Comparison of ENCODE assay signal across 19 cellular contexts in genomic region chr17:72479113-72479512, GRCh38.
DNase-seq lines count a peak whose midpoint lies in the region; ATAC-seq and TF ChIP-seq lines count a peak whose summit lies in the region.
"Had no signal": no experiment of that assay in that cellular context is flagged by ENCODE, and none has a peak within 500 bp of the region (broad histone marks: within the 10 kb centered on the region; RNA-seq: fewer than 3 reads in every experiment).

No MANE protein-coding gene starts in this region.

- H3K9me3 Mint-ChIP-seq in GM23338 = peaks cover 27% of the 10 kb centered on the region; the same call in 2 of the 3 replicates
- H3K9me3 Mint-ChIP-seq in CD14-positive monocyte = peaks cover 11 to 25% (median 22%) of the 10 kb centered on the region in 7 donors
- H3K9me3 Mint-ChIP-seq in activated CD4-positive, alpha-beta T cell treated with anti-CD3 and anti-CD28 coated beads, Interleukin-2, amount 10 ng/mL, durations not matched to agents 24 days and 14 days = no peaks in the 10 kb centered on the region
- H3K9me3 Mint-ChIP-seq: T-helper 1 cell treated with Interleukin-12 subunit alpha and Interleukin-12 subunit beta and Interleukin-4 antibody, amounts not matched to agents 30 μg/mL and 1 μg/mL, for 36 hours had no signal

- peaks cover 31% of the 10 kb centered on the region for H3K4me1 ChIP-seq in GM23338 (ENCODE audit: insufficient read depth)
- H3K4me1 ChIP-seq in PC-9 (replicated peaks; ENCODE audit: insufficient read depth) = peaks cover 44% of the 10 kb centered on the region

- peak; percentile 43 to 66 for TF ChIP-seq CTCF in GM23338 (conservative IDR thresholded peaks at IDR 0.05; ENCODE audit: low read depth in 2 of 2)
- TF ChIP-seq CTCF in PC-9 (conservative IDR thresholded peaks at IDR 0.05) = peak; percentile 52; the same call in 1 of the 2 replicates
- no peak for TF ChIP-seq CTCF in CD14-positive monocyte (IDR thresholded peaks at IDR 0.05)

- H3K36me3 Mint-ChIP-seq in GM23338 (ENCODE audit: low read depth) = peaks cover 15% of the 10 kb centered on the region
- H3K36me3 Mint-ChIP-seq in CD14-positive monocyte = no peaks in the 10 kb centered on the region
- H3K36me3 Mint-ChIP-seq in activated CD4-positive, alpha-beta T cell treated with anti-CD3 and anti-CD28 coated beads, Interleukin-2, amount 10 ng/mL, durations not matched to agents 24 days and 14 days (ENCODE audit: low read depth) = no peaks in the 10 kb centered on the region
- H3K36me3 Mint-ChIP-seq: CD4-positive, CD25-positive, alpha-beta regulatory T cell had no signal

- no peaks in the 10 kb centered on the region; the same call in 1 of the 2 replicates for H3K9me3 ChIP-seq in PC-9 (ENCODE audit: insufficient read depth, low read depth)

- DNase-seq in DMS53 (lab: John Stamatoyannopoulos, UW) = peak; percentile 68
- DNase-seq in GM23338 (ENCODE audit: low spot score) = peak; percentile 29
- no peak for DNase-seq in PC-9
- DNase-seq in left colon = peak; percentile 44 to 50
- no peak for DNase-seq in CD14-positive monocyte (ENCODE audit: low spot score)
- no peak for DNase-seq in activated CD4-positive, alpha-beta T cell treated with anti-CD3 and anti-CD28 coated beads, Interleukin-2, amount 10 ng/mL, durations not matched to agents 24 days and 14 days
- no peak for DNase-seq in stimulated activated CD8-positive, alpha-beta memory T cell treated with anti-CD3 and anti-CD28 coated beads, Interleukin-4, amount 100 ng/mL, for 48 hours
- DNase-seq: activated CD8-positive, alpha-beta T cell treated with anti-CD3 and anti-CD28 coated beads, Interleukin-2, amount 10 ng/mL, durations not matched to agents 7 days and 5 days; activated effector memory CD4-positive, alpha-beta T cell treated with Interleukin-2 at 50 U/mL for 16 hours; CD4-positive, CD25-positive, alpha-beta regulatory T cell; dorsolateral prefrontal cortex; GF-D8; KBM-7; mesenchymal stem cell; NCI-H187 treated with DMSO at 0.1 percent for 48 hours; occipital lobe had no signal

- H3K4me2 ChIP-seq in GM23338 (no peak overlapping the region), PC-9 (no peak overlapping the region)

- H3K27me3 ChIP-seq in GM23338 (ENCODE audit: insufficient read depth) (no peaks in the 10 kb centered on the region), PC-9 (ENCODE audit: insufficient read depth, low read depth) (no peaks in the 10 kb centered on the region)

- H3K4me1 Mint-ChIP-seq in GM23338 (peaks cover 41% of the 10 kb centered on the region), CD14-positive monocyte (no peaks in the 10 kb centered on the region)
- no peaks in the 10 kb centered on the region for H3K4me1 Mint-ChIP-seq in activated CD4-positive, alpha-beta T cell treated with anti-CD3 and anti-CD28 coated beads, Interleukin-2, amount 10 ng/mL, durations not matched to agents 24 days and 14 days
- H3K4me1 Mint-ChIP-seq: CD4-positive, CD25-positive, alpha-beta regulatory T cell had no signal

- H3K4me3 ChIP-seq in GM23338 = no peak overlapping the region
- no peak overlapping the region for H3K4me3 ChIP-seq in PC-9
- H3K4me3 ChIP-seq: dorsolateral prefrontal cortex, skin epidermis had no signal

- peaks cover 18% of the 10 kb centered on the region for H3K9me2 ChIP-seq in GM23338 (ENCODE audit: insufficient read depth)
- H3K9me2 ChIP-seq in PC-9 (ENCODE audit: insufficient read depth) = no peaks in the 10 kb centered on the region

- intact Hi-C loops in PC-9 (cut with micrococcal nuclease; ENCODE audit: unreplicated experiment) (no loop called here), left colon (cut with DNase I, micrococcal nuclease) (no loop called here), CD14-positive monocyte (cut with micrococcal nuclease) (no loop called here)
- intact Hi-C loops in activated CD4-positive, alpha-beta T cell treated with anti-CD3 and anti-CD28 coated beads, Interleukin-2, amount 10 ng/mL, durations not matched to agents 24 days and 14 days (cut with micrococcal nuclease) = no loop called here

- CTCF ChIA-PET in PC-9 (lab: Charles Lee) = interaction anchor here (0.6 kb wide), 1 partner anchor 62 kb away, joined by 3 read pairs; no protein-coding TSS in a partner anchor

- no peaks in the 10 kb centered on the region for H3K79me2 ChIP-seq in GM23338 (replicated peaks; ENCODE audit: insufficient read depth)
- peaks cover 100% of the 10 kb centered on the region for H3K79me2 ChIP-seq in PC-9 (ENCODE audit: low read depth)

- H3K27ac Mint-ChIP-seq in GM23338 (no peak overlapping the region), CD14-positive monocyte (no peak overlapping the region)
- no peak overlapping the region for H3K27ac Mint-ChIP-seq in activated CD4-positive, alpha-beta T cell treated with anti-CD3 and anti-CD28 coated beads, Interleukin-2, amount 10 ng/mL, durations not matched to agents 24 days and 14 days
- H3K27ac Mint-ChIP-seq: activated CD8-positive, alpha-beta T cell treated with anti-CD3 and anti-CD28 coated beads, Interleukin-2, amount 10 ng/mL, durations not matched to agents 7 days and 5 days; CD4-positive, CD25-positive, alpha-beta regulatory T cell; T-helper 1 cell treated with Interleukin-12 subunit alpha and Interleukin-12 subunit beta and Interleukin-4 antibody, amounts not matched to agents 30 μg/mL and 1 μg/mL, for 36 hours had no signal

- POLR2A ChIA-PET in PC-9 (lab: Charles Lee; ENCODE audit: unreplicated experiment) = interaction anchor here (0.6 to 0.8 kb wide), 2 partner anchors 83 to 94 kb away, joined by 7 read pairs; no protein-coding TSS in a partner anchor

- H3K36me3 ChIP-seq in GM23338 (ENCODE audit: insufficient read depth) (no peaks in the 10 kb centered on the region), PC-9 (ENCODE audit: low read depth) (no peaks in the 10 kb centered on the region)

- no peak for ATAC-seq in GM23338
- peak; percentile 39 for ATAC-seq in left colon
- ATAC-seq in HG03025 (IDR thresholded peaks at IDR 0.05; ENCODE audit: low FRiP score, unreplicated experiment) = no peak
- ATAC-seq: activated CD8-positive, alpha-beta T cell treated with anti-CD3 and anti-CD28 coated beads, Interleukin-2, amount 10 ng/mL, durations not matched to agents 7 days and 5 days had no signal

- no peak overlapping the region for H2AFZ ChIP-seq in GM23338
- H2AFZ ChIP-seq in PC-9 = no peak overlapping the region

- no peak overlapping the region for H3K27ac ChIP-seq in GM23338 (ENCODE audit: low read depth)
- H3K27ac ChIP-seq in PC-9 = no peak overlapping the region
- H3K27ac ChIP-seq: skin epidermis had no signal

- no peaks in the 10 kb centered on the region for H4K20me1 ChIP-seq in GM23338 (replicated peaks; ENCODE audit: insufficient read depth)
- no peaks in the 10 kb centered on the region for H4K20me1 ChIP-seq in PC-9 (ENCODE audit: insufficient read depth)

- BruUV-seq in PC-9 (replicated peaks; lab: Mats Ljungman, UMichigan) = no TSS peak

- H3K4me3 Mint-ChIP-seq in GM23338 (no peak overlapping the region), CD14-positive monocyte (no peak overlapping the region)
- H3K4me3 Mint-ChIP-seq in activated CD4-positive, alpha-beta T cell treated with anti-CD3 and anti-CD28 coated beads, Interleukin-2, amount 10 ng/mL, durations not matched to agents 24 days and 14 days = no peak overlapping the region
- H3K4me3 Mint-ChIP-seq: activated CD8-positive, alpha-beta T cell treated with anti-CD3 and anti-CD28 coated beads, Interleukin-2, amount 10 ng/mL, durations not matched to agents 7 days and 5 days; CD4-positive, CD25-positive, alpha-beta regulatory T cell; T-helper 1 cell treated with Interleukin-12 subunit alpha and Interleukin-12 subunit beta and Interleukin-4 antibody, amounts not matched to agents 30 μg/mL and 1 μg/mL, for 36 hours had no signal

- no peaks in the 10 kb centered on the region; the same call in 1 of the 2 replicates for H3F3A ChIP-seq in GM23338 (replicated peaks; ENCODE audit: low read depth)
- H3F3A ChIP-seq in PC-9 (ENCODE audit: insufficient read depth, low read depth) = peaks cover 36% of the 10 kb centered on the region; the same call in 1 of the 2 replicates

- H3K27me3 Mint-ChIP-seq in GM23338 (ENCODE audit: insufficient read depth, low read depth, poor library complexity) = peaks cover 13% of the 10 kb centered on the region
- H3K27me3 Mint-ChIP-seq in CD14-positive monocyte (ENCODE audit: low read depth in 3 of 3) = peaks cover 1 to 29% (median 12%) of the 10 kb centered on the region in 3 donors
- H3K27me3 Mint-ChIP-seq in activated CD4-positive, alpha-beta T cell treated with anti-CD3 and anti-CD28 coated beads, Interleukin-2, amount 10 ng/mL, durations not matched to agents 24 days and 14 days = peaks cover 2% of the 10 kb centered on the region

TF ChIP-seq in GM23338, 12 proteins besides CTCF, POLR2A, EP300 and RAD21 (continues in another document):
- no peak for TF ChIP-seq POLR2AphosphoS5 (IDR thresholded peaks at IDR 0.05; ENCODE audit: low read depth)
- TF ChIP-seq ETS1 (IDR thresholded peaks at IDR 0.05) = no peak

Comparison
In these comparisons a context has a peak if more than half of its experiments do, and no peak if none do; other contexts are left out.
1. DNase-seq: peak in DMS53 (single experiment), GM23338 (single experiment) and left colon (2 of 2); none in PC-9 (0 of 2), CD14-positive monocyte (single experiment), activated CD4-positive, alpha-beta T cell treated with anti-CD3 and anti-CD28 coated beads, Interleukin-2, amount 10 ng/mL, durations not matched to agents 24 days and 14 days (single experiment) and stimulated activated CD8-positive, alpha-beta memory T cell treated with anti-CD3 and anti-CD28 coated beads, Interleukin-4, amount 100 ng/mL, for 48 hours (single experiment).